ENCODE assay signal across 12 cellular contexts in the genomic region with DNA sequence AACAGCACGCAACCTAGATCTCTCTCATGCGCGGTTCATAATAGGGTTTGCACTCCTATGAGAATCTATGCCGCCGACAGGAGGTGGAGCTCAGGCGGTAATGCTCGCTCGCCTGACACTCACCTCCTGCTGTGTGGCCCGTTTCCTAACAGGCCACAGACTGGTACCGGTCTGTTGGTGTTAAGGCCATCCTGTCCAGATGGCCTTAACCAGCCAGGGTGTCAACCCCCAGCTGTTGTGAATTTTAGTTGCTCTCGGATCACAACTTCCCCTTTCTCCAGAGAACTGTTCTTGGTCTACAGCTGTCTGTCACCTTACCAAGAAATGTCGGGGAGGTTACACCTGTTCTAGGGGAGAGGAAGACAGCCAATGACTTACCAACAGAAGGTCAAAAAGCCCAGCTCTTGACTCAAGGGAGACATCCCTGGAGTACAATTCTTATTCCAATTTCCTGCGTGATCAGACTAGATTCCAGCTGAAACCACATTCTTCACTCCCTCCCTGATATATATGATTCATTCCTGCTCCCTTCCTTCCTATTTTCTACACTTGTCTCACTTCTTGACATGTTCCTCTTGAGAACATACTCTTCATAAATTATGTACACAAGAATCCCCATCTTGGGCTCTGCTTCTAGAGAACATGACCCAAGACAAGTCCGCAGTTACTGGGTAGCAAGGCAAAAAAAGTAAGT. TPM values are rescaled to one million over a fixed set of nuclear protein-coding genes. Genes with fewer than 3 reads are reported as not detected.
A peak's percentile ranks its signal among the peaks of the same experiment; 100 is the strongest.
DNase-seq lines count a peak whose midpoint lies in the region; ATAC-seq and TF ChIP-seq lines count a peak whose summit lies in the region.
"Had no signal": no experiment of that assay in that cellular context is flagged by ENCODE, and none has a peak within 500 bp of the region (broad histone marks: within the 10 kb centered on the region; RNA-seq: fewer than 3 reads in every experiment).

No MANE protein-coding gene starts in this region.

- no peak overlapping the region for H2BK5ac ChIP-seq in H9 (ENCODE audit: insufficient read length, low read length)

- no peaks in the 10 kb centered on the region for H3K9me3 Mint-ChIP-seq in H9
- no peaks in the 10 kb centered on the region for H3K9me3 Mint-ChIP-seq in mesothelial cell of epicardium
- H3K9me3 Mint-ChIP-seq: activated CD4-positive, alpha-beta memory T cell treated with anti-CD3 and anti-CD28 coated beads for 36 hours had no signal

- H3K27me3 Mint-ChIP-seq in T-helper 17 cell (peaks cover 17% of the 10 kb centered on the region), H9 (ENCODE audit: low read depth) (no peaks in the 10 kb centered on the region), mesothelial cell of epicardium (ENCODE audit: low read depth) (no peaks in the 10 kb centered on the region)
- H3K27me3 Mint-ChIP-seq: activated CD4-positive, alpha-beta memory T cell treated with anti-CD3 and anti-CD28 coated beads for 36 hours had no signal

- no peak overlapping the region for H3K4ac ChIP-seq in H9 (ENCODE audit: low read depth, low read length)

- TF ChIP-seq CTCF in right atrium auricular region (IDR thresholded peaks at IDR 0.05) = no peak
- TF ChIP-seq CTCF in H9 (conservative IDR thresholded peaks at IDR 0.05) = no peak
- TF ChIP-seq CTCF in mesothelial cell of epicardium (IDR thresholded peaks at IDR 0.05; ENCODE audit: unreplicated experiment) = no peak

- H3K27ac Mint-ChIP-seq in T-helper 17 cell = no peak overlapping the region
- H3K27ac Mint-ChIP-seq in H9 = no peak overlapping the region
- no peak overlapping the region for H3K27ac Mint-ChIP-seq in mesothelial cell of epicardium
- H3K27ac Mint-ChIP-seq: activated CD4-positive, alpha-beta memory T cell treated with anti-CD3 and anti-CD28 coated beads for 36 hours had no signal

- H3K79me1 ChIP-seq in H9 (ENCODE audit: insufficient read depth, low read depth, low read length, poor library complexity, severe bottlenecking) = no peaks in the 10 kb centered on the region

- no peaks in the 10 kb centered on the region for H3K79me2 ChIP-seq in H9 (ENCODE audit: insufficient read depth, low read length)

- H3K9me3 ChIP-seq in right atrium auricular region (no peaks in the 10 kb centered on the region), T-helper 17 cell (ENCODE audit: control insufficient read depth, low read length, poor library complexity, severe bottlenecking) (no peaks in the 10 kb centered on the region), H9 (ENCODE audit: control insufficient read depth, low read depth, low read length) (no peaks in the 10 kb centered on the region)
- H3K9me3 ChIP-seq: tibial nerve had no signal

- no peak overlapping the region for H4K8ac ChIP-seq in H9 (replicated peaks; ENCODE audit: insufficient read length, low read depth, low read length)

- DNase-seq in Right ventricle myocardium inferior (ENCODE audit: missing footprints) (no peak), right atrium auricular region (ENCODE audit: low spot score) (no peak), T-helper 17 cell (no peak), H9 (no peak), mesothelial cell of epicardium (ENCODE audit: low spot score in 2 of 2, unreplicated experiment in 2 of 2) (no peak)
- DNase-seq in stimulated activated CD4-positive, alpha-beta T cell treated with anti-CD3 and anti-CD28 coated beads, Interleukin-2, amount 100 ng/mL, for 48 hours = no peak
- DNase-seq: activated CD4-positive, alpha-beta memory T cell treated with anti-CD3 and anti-CD28 coated beads for 36 hours; NCI-H2171 had no signal

- no peak overlapping the region for H3K14ac ChIP-seq in H9 (ENCODE audit: insufficient read depth, low read length)

- H3K36me3 Mint-ChIP-seq in T-helper 17 cell (ENCODE audit: low read depth) (no peaks in the 10 kb centered on the region), H9 (ENCODE audit: insufficient read depth in 1 of 3, low read depth in 3 of 3) (no peaks in the 10 kb centered on the region), mesothelial cell of epicardium (no peaks in the 10 kb centered on the region)
- H3K36me3 Mint-ChIP-seq: activated CD4-positive, alpha-beta memory T cell treated with anti-CD3 and anti-CD28 coated beads for 36 hours had no signal

- H2BK20ac ChIP-seq in H9 (ENCODE audit: low read depth, low read length, poor library complexity, severe bottlenecking) = no peak overlapping the region

- no peaks in the 10 kb centered on the region for H3K36me3 ChIP-seq in right atrium auricular region
- H3K36me3 ChIP-seq: tibial nerve had no signal

- H4K20me1 ChIP-seq in H9 (ENCODE audit: control insufficient read depth, insufficient read depth, insufficient read length) = no peaks in the 10 kb centered on the region

- no peaks in the 10 kb centered on the region for H3K23me2 ChIP-seq in H9 (ENCODE audit: insufficient read length, low read depth, low read length, poor library complexity, severe bottlenecking)

- H3K18ac ChIP-seq in H9 (ENCODE audit: insufficient read length, low read depth, low read length) = no peak overlapping the region

- no CpG with 5 or more reads among the region's 14 CpGs for WGBS in H9 (ENCODE audit: extremely low coverage, insufficient read length, low lambda C conversion rate)

- no peak overlapping the region for H2BK15ac ChIP-seq in H9 (ENCODE audit: low read depth, low read length)

- ATAC-seq in Right ventricle myocardium inferior = peak; percentile 63
- ATAC-seq in HG03095 (IDR thresholded peaks at IDR 0.05; ENCODE audit: unreplicated experiment) = peak; percentile 90
- ATAC-seq in T-helper 17 cell = peak; percentile 21
- ATAC-seq in HG03196 (IDR thresholded peaks at IDR 0.05; ENCODE audit: unreplicated experiment) = no peak

- H3K56ac ChIP-seq in H9 (ENCODE audit: insufficient read length, low read depth, low read length) = no peak overlapping the region

- H3K27me3 ChIP-seq in right atrium auricular region = no peaks in the 10 kb centered on the region
- H3K27me3 ChIP-seq in H9 (ENCODE audit: insufficient read depth, low read length) = no peaks in the 10 kb centered on the region
- H3K27me3 ChIP-seq: tibial nerve had no signal

- no peak overlapping the region for H2AFZ ChIP-seq in H9 (ENCODE audit: low read length)

- H2AK5ac ChIP-seq in H9 (ENCODE audit: insufficient read length, low read length) = no peak overlapping the region

- H3K27ac ChIP-seq in right atrium auricular region (no peak overlapping the region), H9 (ENCODE audit: insufficient read length, low read depth, low read length) (no peak overlapping the region)

- no peak overlapping the region for H4K91ac ChIP-seq in H9 (ENCODE audit: insufficient read length, low read depth, low read length)

- no peak overlapping the region for H3K4me3 Mint-ChIP-seq in T-helper 17 cell
- H3K4me3 Mint-ChIP-seq in H9 = no peak overlapping the region
- H3K4me3 Mint-ChIP-seq in mesothelial cell of epicardium = no peak overlapping the region
- H3K4me3 Mint-ChIP-seq: activated CD4-positive, alpha-beta memory T cell treated with anti-CD3 and anti-CD28 coated beads for 36 hours had no signal

- H3K4me1 Mint-ChIP-seq in T-helper 17 cell (peaks cover 2% of the 10 kb centered on the region), H9 (peaks cover 4 to 6% of the 10 kb centered on the region in 2 experiments; a peak in 3 of 4 replicates), mesothelial cell of epicardium (no peaks in the 10 kb centered on the region)

- no peak overlapping the region for H3K4me2 ChIP-seq in H9 (ENCODE audit: insufficient read depth, insufficient read length, low read length)
- H3K4me2 ChIP-seq: smooth muscle cell had no signal

- intact Hi-C loops in Right ventricle myocardium inferior (cut with DNase I) = no loop called here

- H3K4me3 ChIP-seq in right atrium auricular region = no peak overlapping the region
- H3K4me3 ChIP-seq: smooth muscle cell, tibial nerve had no signal

- H3K23ac ChIP-seq in H9 (ENCODE audit: insufficient read length, low read depth, low read length) = no peak overlapping the region

- H3K4me1 ChIP-seq in right atrium auricular region (no peaks in the 10 kb centered on the region), H9 (ENCODE audit: insufficient read depth, low read length) (no peaks in the 10 kb centered on the region)
- H3K4me1 ChIP-seq: tibial nerve had no signal

- no peak overlapping the region for H3T11ph ChIP-seq in H9 (ENCODE audit: low read length)

- H3K9ac ChIP-seq in H9 (ENCODE audit: extremely low read depth, insufficient read length, low read length) = no peak overlapping the region

- no peak overlapping the region for H4K5ac ChIP-seq in H9 (ENCODE audit: insufficient read length, low read depth, low read length)

- no peak overlapping the region for H2BK120ac ChIP-seq in H9 (ENCODE audit: low read depth, low read length, poor library complexity, severe bottlenecking)

- no peak overlapping the region for H2BK12ac ChIP-seq in H9 (ENCODE audit: insufficient read length, low read depth, low read length)

RNA-seq across cellular contexts. Expression of gene DNAAF9, which starts 23.1 kb away (rescaled TPM):
- total RNA-seq in Right ventricle myocardium inferior (22.1 TPM), right atrium auricular region (10 to 100 TPM; 13.4 to 19.2 TPM), T-helper 17 cell (1 to 10 TPM; 6.5 to 6.7 TPM), H9 (2021) (5.3 and 5.5 TPM in 2 replicates), mesothelial cell of epicardium (18.0 to 20.3 TPM (median 20.2 TPM) in 3 replicates)

RNA-seq across cellular contexts. Expression of gene ATRN, which starts 40.3 kb away (rescaled TPM):
- 32.5 TPM for total RNA-seq in Right ventricle myocardium inferior
- total RNA-seq in right atrium auricular region = 10 to 100 TPM; 22.5 to 28.1 TPM
- 10 to 100 TPM; 13.5 to 13.8 TPM for total RNA-seq in T-helper 17 cell
- total RNA-seq in H9 (2021) = 22.4 and 23.1 TPM in 2 replicates
- 44.7 to 47.5 TPM (median 45.4 TPM) in 3 replicates for total RNA-seq in mesothelial cell of epicardium
